In genomic region chr9:95048225-95049087, GRCh38 we compare ENCODE assay signal across 8 cellular contexts.
A peak's percentile ranks its signal among the peaks of the same experiment; 100 is the strongest.
DNase-seq lines count a peak whose midpoint lies in the region; ATAC-seq and TF ChIP-seq lines count a peak whose summit lies in the region.

No MANE protein-coding gene starts in this region.

- ATAC-seq in HG02623 (IDR thresholded peaks at IDR 0.05; ENCODE audit: unreplicated experiment), result peak; percentile 83

- peaks cover 2% of the 10 kb centered on the region for H3K36me3 Mint-ChIP-seq in mesothelial cell of epicardium

- H3K4me3 Mint-ChIP-seq in mesothelial cell of epicardium, result peak overlapping the region; percentile 79

- H3K27me3 Mint-ChIP-seq in mesothelial cell of epicardium (ENCODE audit: low read depth), result no peaks in the 10 kb centered on the region

- DNase-seq in GM03348 (ENCODE audit: low spot score) (peak; percentile 86), NCI-H226 (peak; percentile 13), mesothelial cell of epicardium (ENCODE audit: low spot score in 2 of 2, unreplicated experiment in 2 of 2) (peak; percentile 34 to 68), pons (ENCODE audit: low spot score) (no peak)
- DNase-seq in activated CD4-positive, alpha-beta T cell treated with anti-CD3 and anti-CD28 coated beads, Interleukin-2, amount 50 U/mL, for 24 hours (ENCODE audit: low read depth in 1 of 2, low spot score in 1 of 2), result peak; percentile 20 to 39
- DNase-seq in effector CD8-positive, alpha-beta T cell (lab: John Stamatoyannopoulos, UW), result peak; percentile 18
- DNase-seq in stimulated activated CD8-positive, alpha-beta memory T cell treated with anti-CD3 and anti-CD28 coated beads, Interleukin-4, amount 100 ng/mL, for 4 hours (ENCODE audit: low read depth in 2 of 2, low spot score in 1 of 2), result peak; percentile 2 to 29

- peaks cover 56% of the 10 kb centered on the region for H3K4me1 Mint-ChIP-seq in mesothelial cell of epicardium

- no peak for TF ChIP-seq CTCF in mesothelial cell of epicardium (IDR thresholded peaks at IDR 0.05; ENCODE audit: unreplicated experiment)

- H3K27ac Mint-ChIP-seq in mesothelial cell of epicardium, result peak overlapping the region; percentile 89

- no peaks in the 10 kb centered on the region for H3K9me3 Mint-ChIP-seq in mesothelial cell of epicardium
